ENCODE assay signal across 20 cellular contexts in genomic region chr1:116394270-116394669, GRCh38.
"Had no signal": no experiment of that assay in that cellular context is flagged by ENCODE, and none has a peak within 500 bp of the region (broad histone marks: within the 10 kb centered on the region; RNA-seq: fewer than 3 reads in every experiment).

No MANE protein-coding gene starts in this region.

- H3K9me3 Mint-ChIP-seq: activated naive CD8-positive, alpha-beta T cell treated with anti-CD3 and anti-CD28 coated beads, Interleukin-2, amount 10 ng/mL, durations not matched to agents 7 days and 5 days; naive B cell; neural progenitor cell; stimulated activated effector memory CD8-positive, alpha-beta T cell treated with anti-CD3 and anti-CD28 coated beads, Interleukin-12 subunit alpha, Interleukin-12 subunit beta, amount 100 ng/mL, for 72 hours; T-cell; WTC11 had no signal

- H3K4me1 Mint-ChIP-seq: neural progenitor cell had no signal

- DNase-seq: activated CD4-positive, alpha-beta T cell treated with anti-CD3 and anti-CD28 coated beads for 36 hours; activated CD4-positive, alpha-beta T cell treated with anti-CD3 and anti-CD28 coated beads, Interleukin-2, amount 50 U/mL, for 4 hours; activated naive CD8-positive, alpha-beta T cell treated with anti-CD3 and anti-CD28 coated beads, Interleukin-2, amount 10 ng/mL, durations not matched to agents 7 days and 5 days; amygdala; cerebellar nuclear complex; heart left ventricle; islet precursor cell; left cardiac atrium; naive B cell; posterior cingulate gyrus; stimulated activated CD4-positive, alpha-beta T cell treated with anti-CD3 and anti-CD28 coated beads, Interleukin-2, amount 100 ng/mL, for 24 hours; T-cell; transverse colon had no signal

- H3K9me3 ChIP-seq: esophagus muscularis mucosa, gastroesophageal sphincter, heart left ventricle, transverse colon had no signal

- H3K27ac Mint-ChIP-seq: activated naive CD8-positive, alpha-beta T cell treated with anti-CD3 and anti-CD28 coated beads, Interleukin-2, amount 10 ng/mL, durations not matched to agents 7 days and 5 days; naive B cell; neural progenitor cell; stimulated activated effector memory CD8-positive, alpha-beta T cell treated with anti-CD3 and anti-CD28 coated beads, Interleukin-12 subunit alpha, Interleukin-12 subunit beta, amount 100 ng/mL, for 72 hours; WTC11 had no signal

- ATAC-seq: activated CD4-positive, alpha-beta T cell treated with anti-CD3 and anti-CD28 coated beads for 36 hours; gastroesophageal sphincter; heart left ventricle; left cardiac atrium; sciatic nerve; stimulated activated effector memory CD8-positive, alpha-beta T cell treated with anti-CD3 and anti-CD28 coated beads, Interleukin-12 subunit alpha, Interleukin-12 subunit beta, amount 100 ng/mL, for 72 hours; T-cell; WTC11 had no signal

- H3K4me3 ChIP-seq: coronary artery, esophagus muscularis mucosa, gastroesophageal sphincter, heart left ventricle, neural progenitor cell, transverse colon had no signal

- H3K9ac ChIP-seq: neural progenitor cell had no signal

- H3K27ac ChIP-seq: coronary artery, esophagus muscularis mucosa, gastroesophageal sphincter, heart left ventricle, neural progenitor cell, transverse colon had no signal

- H3K4me1 ChIP-seq: gastroesophageal sphincter, neural progenitor cell had no signal

- H3K27me3 ChIP-seq: esophagus muscularis mucosa, gastroesophageal sphincter, heart left ventricle, neural progenitor cell, transverse colon had no signal

- H3K27me3 Mint-ChIP-seq: activated CD4-positive, alpha-beta T cell treated with anti-CD3 and anti-CD28 coated beads for 36 hours; activated naive CD8-positive, alpha-beta T cell treated with anti-CD3 and anti-CD28 coated beads, Interleukin-2, amount 10 ng/mL, durations not matched to agents 7 days and 5 days; naive B cell; T-cell had no signal

- H3K4me3 Mint-ChIP-seq: activated CD4-positive, alpha-beta T cell treated with anti-CD3 and anti-CD28 coated beads for 36 hours; activated naive CD8-positive, alpha-beta T cell treated with anti-CD3 and anti-CD28 coated beads, Interleukin-2, amount 10 ng/mL, durations not matched to agents 7 days and 5 days; naive B cell; neural progenitor cell; stimulated activated effector memory CD8-positive, alpha-beta T cell treated with anti-CD3 and anti-CD28 coated beads, Interleukin-12 subunit alpha, Interleukin-12 subunit beta, amount 100 ng/mL, for 72 hours; T-cell; WTC11 had no signal
